Comparison of ENCODE assay signal across 9 cellular contexts in genomic region chr3:126959921-126960603, GRCh38. TPM values are rescaled to one million over a fixed set of nuclear protein-coding genes. Genes with fewer than 3 reads are reported as not detected.
DNase-seq lines count a peak whose midpoint lies in the region; ATAC-seq and TF ChIP-seq lines count a peak whose summit lies in the region.
"Had no signal": no experiment of that assay in that cellular context is flagged by ENCODE, and none has a peak within 500 bp of the region (broad histone marks: within the 10 kb centered on the region; RNA-seq: fewer than 3 reads in every experiment).

No MANE protein-coding gene starts in this region.

- peak overlapping the region; percentile 47 for H2AK9ac ChIP-seq in IMR-90 (replicated peaks; ENCODE audit: low read depth, low read length, poor library complexity)

- H4K20me1 ChIP-seq in IMR-90 (ENCODE audit: insufficient read depth, low read length) (no peaks in the 10 kb centered on the region), mammary epithelial cell (ENCODE audit: insufficient read depth, low read length) (no peaks in the 10 kb centered on the region)

- H3K56ac ChIP-seq in IMR-90 (ENCODE audit: extremely low read depth, insufficient read depth, low read length) = no peak overlapping the region

- peak overlapping the region in 1 of 2 experiments; percentile 58; a peak in 2 of 4 replicates for H4K8ac ChIP-seq in IMR-90 (ENCODE audit: low read depth in 2 of 2, low read length in 2 of 2)

- H3K4ac ChIP-seq in IMR-90 (ENCODE audit: low read depth, low read length) = peak overlapping the region; percentile 25

- no peaks in the 10 kb centered on the region for H3K36me3 ChIP-seq in IMR-90 (ENCODE audit: control insufficient read depth, insufficient read depth, low read length)
- H3K36me3 ChIP-seq in mammary epithelial cell (ENCODE audit: insufficient read depth, low read length) = no peaks in the 10 kb centered on the region

- H3K18ac ChIP-seq in IMR-90 (ENCODE audit: low read depth, low read length) = no peak overlapping the region

- H3K9ac ChIP-seq in IMR-90 (ENCODE audit: low read depth, low read length) = no peak overlapping the region
- H3K9ac ChIP-seq in mammary epithelial cell (ENCODE audit: insufficient read depth, low read length) = no peak overlapping the region

- H3K14ac ChIP-seq in IMR-90 (replicated peaks; ENCODE audit: low read depth, low read length) = no peak overlapping the region

- intact Hi-C loops in IMR-90 (cut with micrococcal nuclease) = loop anchor here (1.0 to 5.0 kb wide), 2 partner anchors 108 to 208 kb away; no protein-coding TSS in a partner anchor
- intact Hi-C loops in mammary epithelial cell (cut with micrococcal nuclease) = no loop called here

- H3K4me2 ChIP-seq in IMR-90 (ENCODE audit: low read depth, low read length) (no peak overlapping the region), mammary epithelial cell (ENCODE audit: insufficient read depth, low read depth, low read length) (no peak overlapping the region)

- no peak overlapping the region for H2BK5ac ChIP-seq in IMR-90 (ENCODE audit: low read depth, low read length, poor library complexity, severe bottlenecking)

- peak; percentile 56 for TF ChIP-seq CTCF in IMR-90 (conservative IDR thresholded peaks at IDR 0.05; ENCODE audit: low read depth, low read length)
- peak; percentile 16 to 49 for TF ChIP-seq CTCF in mammary epithelial cell (conservative IDR thresholded peaks at IDR 0.05 in 1 of 2, IDR thresholded peaks at IDR 0.05 in 1 of 2; ENCODE audit: extremely low read depth in 1 of 2, insufficient read depth in 1 of 2, low read depth in 1 of 2, low read length in 2 of 2)

- H4K91ac ChIP-seq in IMR-90 (ENCODE audit: insufficient read depth, low read depth, low read length) = peak overlapping the region; percentile 25; the same call in 1 of the 2 replicates

- no peaks in the 10 kb centered on the region for H3K27me3 ChIP-seq in IMR-90 (ENCODE audit: control insufficient read depth, insufficient read depth, low read length)
- H3K27me3 ChIP-seq in mammary epithelial cell (ENCODE audit: insufficient read depth, low read length) = no peaks in the 10 kb centered on the region

- H2BK15ac ChIP-seq in IMR-90 (ENCODE audit: low read depth, low read length) = no peak overlapping the region

- POLR2A ChIA-PET in IMR-90 (lab: Charles Lee; ENCODE audit: unreplicated experiment) = interaction anchor here (0.7 kb wide), 1 partner anchor 9 kb away, joined by 3 read pairs; no protein-coding TSS in a partner anchor

- peak; percentile 57 for TF ChIP-seq RAD21 in IMR-90 (IDR thresholded peaks at IDR 0.05; ENCODE audit: low read length)

- no peaks in the 10 kb centered on the region for H3K9me3 ChIP-seq in IMR-90 (ENCODE audit: control insufficient read depth, insufficient read depth, low read length)
- H3K9me3 ChIP-seq in mammary epithelial cell (replicated peaks; ENCODE audit: insufficient read depth, low read length) = no peaks in the 10 kb centered on the region

- peaks cover 8 to 42% of the 10 kb centered on the region in 2 donors for H3K36me3 Mint-ChIP-seq in stimulated activated naive B cell treated with anti-CD40 and anti-IgM and Interleukin-4, amounts not matched to agents 10 μg/mL and 1 μg/mL and 100 μg/mL, for 72 hours

- in situ Hi-C loops in IMR-90 (cut with MboI; ENCODE audit: low sequenced_read_pairs) (no loop called here), mammary epithelial cell (cut with MboI; ENCODE audit: low sequenced_read_pairs in 2 of 2) (no loop called here)

- dilution Hi-C loops in IMR-90 (cut with HindIII; ENCODE audit: low sequenced_read_pairs, unreplicated experiment) = no loop called here
- dilution Hi-C loops in mammary epithelial cell (cut with HindIII; ENCODE audit: low sequenced_read_pairs) = no loop called here

- CTCF ChIA-PET in IMR-90 (lab: Yijun Ruan, JAX) (interaction anchor here (1.4 kb wide), 1 partner anchor 11 kb away, joined by 4 read pairs; no protein-coding TSS in a partner anchor), mammary epithelial cell (lab: Charles Lee; ENCODE audit: low non-redundant PET) (no interaction called here)

- H3K4me1 Mint-ChIP-seq in stimulated activated naive B cell treated with anti-CD40 and anti-IgM and Interleukin-4, amounts not matched to agents 10 μg/mL and 1 μg/mL and 100 μg/mL, for 72 hours = peaks cover 21 to 44% of the 10 kb centered on the region in 2 donors

- peak overlapping the region; percentile 42 for H2BK120ac ChIP-seq in IMR-90 (ENCODE audit: low read depth, low read length)

- no peak overlapping the region for H3K23ac ChIP-seq in IMR-90 (ENCODE audit: low read depth, low read length)

- H3K79me1 ChIP-seq in IMR-90 (ENCODE audit: low read depth in 1 of 2, low read length in 2 of 2) = no peaks in the 10 kb centered on the region

- peak; percentile 85 for ATAC-seq in IMR-90 (ENCODE audit: low read depth)
- ATAC-seq in GM21447 (IDR thresholded peaks at IDR 0.05; ENCODE audit: unreplicated experiment) = no peak
- ATAC-seq in stimulated activated naive B cell treated with anti-CD40 and anti-IgM and Interleukin-4, amounts not matched to agents 10 μg/mL and 1 μg/mL and 100 μg/mL, for 72 hours (replicated peaks) = no peak

- H3K9me3 Mint-ChIP-seq in stimulated activated naive B cell treated with anti-CD40 and anti-IgM and Interleukin-4, amounts not matched to agents 10 μg/mL and 1 μg/mL and 100 μg/mL, for 72 hours = no peaks in the 10 kb centered on the region

- H3K27ac ChIP-seq in IMR-90 (ENCODE audit: insufficient read depth, low read length) = no peak overlapping the region
- H3K27ac ChIP-seq in mammary epithelial cell (ENCODE audit: insufficient read depth, low read depth, low read length) = no peak overlapping the region

- 64% methylated on average over 12 of the region's 17 CpGs; no CpG with 5 or more reads in 1 of the 2 experiments for WGBS in IMR-90 (ENCODE audit: extremely low coverage in 2 of 2, insufficient read length in 1 of 2), 2 experiments
- whole genome bisulfite sequencing in mammary epithelial cell (ENCODE audit: low coverage, missing lambda C conversion rate) = 47% methylated on average over 15 of the region's 17 CpGs

- no peak for TF ChIP-seq POLR2A in IMR-90 (IDR thresholded peaks at IDR 0.05; ENCODE audit: low read depth, low read length)

- H3K27me3 Mint-ChIP-seq in stimulated activated naive B cell treated with anti-CD40 and anti-IgM and Interleukin-4, amounts not matched to agents 10 μg/mL and 1 μg/mL and 100 μg/mL, for 72 hours = peaks cover 0 to 9% of the 10 kb centered on the region in 2 donors

- H3K9me1 ChIP-seq in IMR-90 (ENCODE audit: insufficient read depth, low read length) = peaks cover 9% of the 10 kb centered on the region; the same call in 1 of the 2 replicates

- H3K4me3 Mint-ChIP-seq in stimulated activated naive B cell treated with anti-CD40 and anti-IgM and Interleukin-4, amounts not matched to agents 10 μg/mL and 1 μg/mL and 100 μg/mL, for 72 hours = peak overlapping the region in 1 of 2 donors; percentile 11

- H4K5ac ChIP-seq in IMR-90 (ENCODE audit: low read depth, low read length) = no peak overlapping the region

- peak; percentile 69 for DNase-seq in Ammon's horn (ENCODE audit: low spot score)
- peak; percentile 73 for DNase-seq in IMR-90
- DNase-seq in mammary epithelial cell = peak; percentile 64
- DNase-seq in medulla oblongata (ENCODE audit: extremely low spot score) = peak; percentile 73
- DNase-seq in activated CD4-positive, CD25-positive, alpha-beta regulatory T cell treated with anti-CD3 and anti-CD28 coated beads, Interleukin-2, amount 50 U/mL, for 72 hours = no peak
- DNase-seq in stimulated activated naive B cell treated with anti-CD40 and anti-IgM and Interleukin-4, amounts not matched to agents 10 μg/mL and 1 μg/mL and 100 μg/mL, for 72 hours = no peak
- DNase-seq in activated T-cell treated with anti-CD3 and anti-CD28 coated beads, Interleukin-2, amount 50 U/mL, for 1 hour = no peak
- DNase-seq: T-helper 9 cell had no signal

- no peak overlapping the region for H2AK5ac ChIP-seq in IMR-90 (ENCODE audit: low read depth, low read length)

- H3K4me3 ChIP-seq in IMR-90 (ENCODE audit: insufficient read depth, low read depth, low read length) (no peak overlapping the region), mammary epithelial cell (replicated peaks in 1 of 3; ENCODE audit: insufficient read depth in 1 of 3, low read depth in 2 of 3, low read length in 3 of 3) (no peak overlapping the region)

- H3K79me2 ChIP-seq in mammary epithelial cell (ENCODE audit: insufficient read depth, low read length) = no peaks in the 10 kb centered on the region

- no peak overlapping the region for H2BK20ac ChIP-seq in IMR-90 (ENCODE audit: low read depth, low read length)

- BruUV-seq in IMR-90 (replicated peaks; lab: Mats Ljungman, UMichigan) (no TSS peak), mammary epithelial cell (replicated peaks; lab: Mats Ljungman, UMichigan) (no TSS peak)

- peaks cover 15% of the 10 kb centered on the region; the same call in 1 of the 2 replicates for H3K4me1 ChIP-seq in IMR-90 (ENCODE audit: control insufficient read depth, insufficient read depth, low read length)
- H3K4me1 ChIP-seq in mammary epithelial cell (ENCODE audit: insufficient read depth, low read length) = peaks cover 40% of the 10 kb centered on the region

- H2AFZ ChIP-seq in IMR-90 (replicated peaks; ENCODE audit: low read length, poor library complexity) = peak overlapping the region; percentile 83
- no peak overlapping the region for H2AFZ ChIP-seq in mammary epithelial cell (ENCODE audit: low read depth, low read length)

- no peak overlapping the region for H3K27ac Mint-ChIP-seq in stimulated activated naive B cell treated with anti-CD40 and anti-IgM and Interleukin-4, amounts not matched to agents 10 μg/mL and 1 μg/mL and 100 μg/mL, for 72 hours

TF ChIP-seq in IMR-90, 13 proteins besides CTCF, POLR2A, EP300 and RAD21 (continues in another document):
- TF ChIP-seq SMC3 (IDR thresholded peaks at IDR 0.05; ENCODE audit: low read depth, low read length) (peak; percentile 68), NFE2L2 (IDR thresholded peaks at IDR 0.05; ENCODE audit: low read depth, low read length) (no peak), MXI1 (IDR thresholded peaks at IDR 0.05; ENCODE audit: borderline replicate concordance, low read depth, low read length) (peak; percentile 86), MAZ (IDR thresholded peaks at IDR 0.05; ENCODE audit: borderline replicate concordance, low read depth, low read length) (no peak)
- TF ChIP-seq, protein P1, sequence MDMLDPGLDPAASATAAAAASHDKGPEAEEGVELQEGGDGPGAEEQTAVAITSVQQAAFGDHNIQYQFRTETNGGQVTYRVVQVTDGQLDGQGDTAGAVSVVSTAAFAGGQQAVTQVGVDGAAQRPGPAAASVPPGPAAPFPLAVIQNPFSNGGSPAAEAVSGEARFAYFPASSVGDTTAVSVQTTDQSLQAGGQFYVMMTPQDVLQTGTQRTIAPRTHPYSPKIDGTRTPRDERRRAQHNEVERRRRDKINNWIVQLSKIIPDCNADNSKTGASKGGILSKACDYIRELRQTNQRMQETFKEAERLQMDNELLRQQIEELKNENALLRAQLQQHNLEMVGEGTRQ (IDR thresholded peaks at IDR 0.05; ENCODE audit: low read depth, low read length) = peak; percentile 46; the same call in 1 of the 2 replicates

RNA-seq across cellular contexts. Expression of gene PLXNA1, which starts 22.9 kb away (rescaled TPM):
- total RNA-seq in IMR-90 (2012; rRNA removed) (13.6 and 14.4 TPM in 2 replicates), mammary epithelial cell (100 to 1,000 TPM; 104 to 156 TPM)
- polyA plus RNA-seq in IMR-90 (2012; rRNA removed) (49.4 and 61.7 TPM in 2 replicates), mammary epithelial cell (82.4 TPM)
- polyA plus RNA-seq in IMR-90 (2012; cell fraction: cytosol; rRNA removed) = 25.5 and 52.4 TPM in 2 replicates
- polyA plus RNA-seq in IMR-90 (2012; cell fraction: nucleus; rRNA removed; ENCODE audit: low replicate concordance) = 88.7 and 218 TPM in 2 replicates
- 125 TPM for polyA minus RNA-seq in mammary epithelial cell

Comparison
In these comparisons a context has a peak if more than half of its experiments do, and no peak if none do; other contexts are left out.
1. DNase-seq: peak in Ammon's horn (single experiment), IMR-90 (single experiment), mammary epithelial cell (single experiment) and medulla oblongata (single experiment); none in activated CD4-positive, CD25-positive, alpha-beta regulatory T cell treated with anti-CD3 and anti-CD28 coated beads, Interleukin-2, amount 50 U/mL, for 72 hours (single experiment), stimulated activated naive B cell treated with anti-CD40 and anti-IgM and Interleukin-4, amounts not matched to agents 10 μg/mL and 1 μg/mL and 100 μg/mL, for 72 hours (single experiment) and activated T-cell treated with anti-CD3 and anti-CD28 coated beads, Interleukin-2, amount 50 U/mL, for 1 hour (single experiment).